Comparison of ENCODE assay signal across 8 cellular contexts in the genomic region with DNA sequence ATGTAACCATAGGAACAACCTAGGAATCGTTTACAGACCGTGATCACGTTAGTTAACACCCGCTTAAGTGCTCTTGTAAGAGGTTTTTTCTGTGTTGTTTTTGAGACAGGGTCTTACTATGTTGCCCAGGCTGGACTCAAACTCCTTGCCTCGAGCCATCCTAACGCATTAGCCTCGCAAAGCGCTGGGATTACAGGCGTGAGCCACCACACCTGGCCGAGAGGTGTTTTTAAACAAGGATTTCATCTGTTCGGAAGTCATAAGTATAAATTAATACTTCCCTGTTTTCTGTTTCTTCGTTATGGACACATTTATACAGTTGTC. TPM values are rescaled to one million over a fixed set of nuclear protein-coding genes. Genes with fewer than 3 reads are reported as not detected.
DNase-seq lines count a peak whose midpoint lies in the region; ATAC-seq, FAIRE-seq and TF ChIP-seq lines count a peak whose summit lies in the region.

No MANE protein-coding gene starts in this region.

- peak overlapping the region; percentile 74 for H3K4me2 ChIP-seq in A549

- H3K36me3 ChIP-seq in brain microvascular endothelial cell (replicated peaks): peaks cover 19% of the 10 kb centered on the region
- peaks cover 11 to 15% of the 10 kb centered on the region in 2 donors for H3K36me3 ChIP-seq in mucosa of rectum (ENCODE audit: control insufficient read depth in 2 of 2, insufficient read depth in 2 of 2, low read length in 2 of 2)

- TF ChIP-seq EP300 in A549 (IDR thresholded peaks at IDR 0.05): no peak

- DNase-seq in A549 (ENCODE audit: low read depth in 1 of 2, low spot score in 1 of 2): no peak
- DNase-seq in HFF-Myc (ENCODE audit: extremely low read depth, low read depth): no peak
- DNase-seq in brain microvascular endothelial cell: no peak
- DNase-seq in D721Med (ENCODE audit: insufficient read length, low spot score): no peak
- no peak for DNase-seq in central memory CD4-positive, alpha-beta T cell
- DNase-seq in hepatic stellate cell (ENCODE audit: low spot score): no peak

- no peaks in the 10 kb centered on the region for H3K27me3 ChIP-seq in brain microvascular endothelial cell (replicated peaks)
- no peaks in the 10 kb centered on the region for H3K27me3 ChIP-seq in mucosa of rectum (ENCODE audit: control insufficient read depth in 2 of 2, insufficient read depth in 2 of 2, low read length in 2 of 2)

- H3K9ac ChIP-seq in mucosa of rectum (ENCODE audit: low read depth in 1 of 2, low read length in 2 of 2): peak overlapping the region; percentile 76 to 90

- ATAC-seq in A549 (no peak), GM21825 (IDR thresholded peaks at IDR 0.05; ENCODE audit: unreplicated experiment) (no peak)

- TF ChIP-seq CTCF in A549 (IDR thresholded peaks at IDR 0.05) (no peak), HFF-Myc (IDR thresholded peaks at IDR 0.05; ENCODE audit: low read depth, low read length, missing control alignments) (no peak), brain microvascular endothelial cell (IDR thresholded peaks at IDR 0.05; ENCODE audit: low read depth, low read length, missing control alignments) (no peak), D721Med (IDR thresholded peaks at IDR 0.05; ENCODE audit: insufficient read depth, missing control alignments) (no peak)

- H3K9me3 ChIP-seq in A549 (no peaks in the 10 kb centered on the region), mucosa of rectum (ENCODE audit: control insufficient read depth in 2 of 2, low read length in 2 of 2) (no peaks in the 10 kb centered on the region)

- POLR2A ChIA-PET in A549 (lab: Yijun Ruan, JAX): no interaction called here

- H3K27ac ChIP-seq in A549 (peak overlapping the region; percentile 88 to 90), brain microvascular endothelial cell (no peak overlapping the region), mucosa of rectum (ENCODE audit: low read depth in 2 of 2, low read length in 2 of 2) (peak overlapping the region; percentile 63 to 86)

- no peak for TF ChIP-seq RAD21 in A549 (conservative IDR thresholded peaks at IDR 0.05 in 1 of 2, IDR thresholded peaks at IDR 0.05 in 1 of 2)

- H3K4me1 ChIP-seq in A549: peaks cover 16% of the 10 kb centered on the region
- peaks cover 7 to 12% of the 10 kb centered on the region in 2 donors for H3K4me1 ChIP-seq in mucosa of rectum (ENCODE audit: control insufficient read depth in 2 of 2, insufficient read depth in 2 of 2, low read length in 2 of 2)

- no peak for FAIRE-seq in A549 (lab: Jason Lieb, UNC)
- FAIRE-seq in D721Med (lab: Jason Lieb, UNC): no peak

- in situ Hi-C loops in brain microvascular endothelial cell (cut with HindIII; ENCODE audit: low pct_ligation_motif_present, low sequenced_read_pairs): no loop called here

- CTCF ChIA-PET in A549 (lab: Yijun Ruan, JAX): interaction anchor here (0.5 to 1.3 kb wide), 2 partner anchors 28 to 43 kb away, joined by 3 to 4 read pairs; no protein-coding TSS in a partner anchor

- WGBS in A549 (ENCODE audit: missing lambda C conversion rate): 3% methylated on average over 12 of the region's 12 CpGs

- H3K4me3 ChIP-seq in A549 (peak overlapping the region; percentile 95), HFF-Myc (replicated peaks; ENCODE audit: low read depth, low read length) (peak overlapping the region; percentile 94), brain microvascular endothelial cell (ENCODE audit: low read depth, low read length) (peak overlapping the region; percentile 98), mucosa of rectum (ENCODE audit: low read length in 2 of 2) (peak overlapping the region; percentile 80 to 89)

- no peak for TF ChIP-seq POLR2A in A549 (IDR thresholded peaks at IDR 0.05; ENCODE audit: low read length)

TF ChIP-seq in A549, 52 proteins besides CTCF, POLR2A, EP300 and RAD21:
- TF ChIP-seq JUNB (IDR thresholded peaks at IDR 0.05) (no peak), ZNF302 (CRISPR knock-in tag; IDR thresholded peaks at IDR 0.05) (no peak), HMGXB4 (CRISPR knock-in tag; IDR thresholded peaks at IDR 0.05; ENCODE audit: borderline replicate concordance) (no peak), MAFK (IDR thresholded peaks at IDR 0.05; ENCODE audit: partially characterized antibody) (no peak), CHD4 (IDR thresholded peaks at IDR 0.05; ENCODE audit: borderline replicate concordance) (no peak), ZC3H11A (IDR thresholded peaks at IDR 0.05) (no peak), ZFP36 (IDR thresholded peaks at IDR 0.05; ENCODE audit: borderline replicate concordance, partially characterized antibody) (no peak), TFCP2L1 (CRISPR knock-in tag; IDR thresholded peaks at IDR 0.05) (no peak), HOXA7 (CRISPR knock-in tag; IDR thresholded peaks at IDR 0.05) (no peak), BHLHE40 (IDR thresholded peaks at IDR 0.05; ENCODE audit: low read depth, low read length) (no peak), SREBF2 (IDR thresholded peaks at IDR 0.05) (no peak)
- TF ChIP-seq, protein P1, sequence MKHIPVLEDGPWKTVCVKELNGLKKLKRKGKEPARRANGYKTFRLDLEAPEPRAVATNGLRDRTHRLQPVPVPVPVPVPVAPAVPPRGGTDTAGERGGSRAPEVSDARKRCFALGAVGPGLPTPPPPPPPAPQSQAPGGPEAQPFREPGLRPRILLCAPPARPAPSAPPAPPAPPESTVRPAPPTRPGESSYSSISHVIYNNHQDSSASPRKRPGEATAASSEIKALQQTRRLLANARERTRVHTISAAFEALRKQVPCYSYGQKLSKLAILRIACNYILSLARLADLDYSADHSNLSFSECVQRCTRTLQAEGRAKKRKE (CRISPR knock-in tag; IDR thresholded peaks at IDR 0.05; ENCODE audit: low read depth): no peak
- TF ChIP-seq, protein P2, sequence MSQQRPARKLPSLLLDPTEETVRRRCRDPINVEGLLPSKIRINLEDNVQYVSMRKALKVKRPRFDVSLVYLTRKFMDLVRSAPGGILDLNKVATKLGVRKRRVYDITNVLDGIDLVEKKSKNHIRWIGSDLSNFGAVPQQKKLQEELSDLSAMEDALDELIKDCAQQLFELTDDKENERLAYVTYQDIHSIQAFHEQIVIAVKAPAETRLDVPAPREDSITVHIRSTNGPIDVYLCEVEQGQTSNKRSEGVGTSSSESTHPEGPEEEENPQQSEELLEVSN (IDR thresholded peaks at IDR 0.05; ENCODE audit: borderline replicate concordance, low read depth): no peak
TF ChIP-seq in A549: peak in this region for 0.

RNA-seq across cellular contexts. Expression of gene MRS2, which starts 0.7 kb away (rescaled TPM):
- polyA plus RNA-seq in A549 (2011; rRNA removed) (20.3 and 24.8 TPM in 2 replicates), A549 (2017; fragmentation: RNase III; extraction: RNeasy Plus Mini Kit Qiagen cat#74134 plus additional on column Dnase treatment) (21.8 to 22.6 TPM (median 22.6 TPM) in 3 replicates)
- 11.3 and 12.4 TPM in 2 replicates for polyA plus RNA-seq in A549 (2012; cell fraction: cytosol; rRNA removed)
- 14.6 and 17.0 TPM in 2 replicates for polyA plus RNA-seq in A549 (2012; cell fraction: nucleus; rRNA removed)
- polyA minus RNA-seq in A549 (2011; rRNA and poly(A)+ RNA removed): 8.1 and 13.0 TPM in 2 replicates

RNA-seq across cellular contexts. Expression of gene DCDC2, which starts 45.6 kb away (rescaled TPM):
- 7.9 and 9.4 TPM in 2 replicates for polyA plus RNA-seq in A549 (2011; rRNA removed)
- 2.9 TPM in 2 replicates for polyA plus RNA-seq in A549 (2012; cell fraction: cytosol; rRNA removed)
- 3.4 and 3.5 TPM in 2 replicates for polyA plus RNA-seq in A549 (2012; cell fraction: nucleus; rRNA removed)
- 7.9 to 9.1 TPM (median 8.0 TPM) in 3 replicates for polyA plus RNA-seq in A549 (2017; fragmentation: RNase III; extraction: RNeasy Plus Mini Kit Qiagen cat#74134 plus additional on column Dnase treatment)
- polyA minus RNA-seq in A549 (2011; rRNA and poly(A)+ RNA removed): 3.8 and 7.2 TPM in 2 replicates
